In the genomic region with DNA sequence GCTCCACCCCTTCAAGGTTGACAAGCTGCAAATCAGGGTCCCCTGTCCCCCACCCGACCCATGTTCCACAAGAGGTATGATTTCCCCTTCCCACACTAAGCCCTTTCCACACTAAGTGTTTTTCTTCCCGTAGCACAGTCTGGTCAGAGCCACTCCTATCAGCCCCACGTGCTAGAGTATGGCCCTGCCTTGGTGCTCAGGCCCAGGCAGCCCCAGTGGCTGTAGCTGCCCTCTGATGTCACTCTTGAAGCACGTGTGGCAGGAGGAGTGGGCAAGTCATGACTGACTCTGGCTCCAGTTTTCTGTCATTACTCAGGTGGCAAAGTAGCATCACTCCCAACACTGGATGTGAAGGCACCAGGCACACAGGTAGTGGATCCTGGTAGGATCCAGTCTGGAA, we compare ENCODE assay signal across 22 cellular contexts. TPM values are rescaled to one million over a fixed set of nuclear protein-coding genes. Genes with fewer than 3 reads are reported as not detected.
A peak's percentile ranks its signal among the peaks of the same experiment; 100 is the strongest.
DNase-seq lines count a peak whose midpoint lies in the region; ATAC-seq, FAIRE-seq and TF ChIP-seq lines count a peak whose summit lies in the region.
"Had no signal": no experiment of that assay in that cellular context is flagged by ENCODE, and none has a peak within 500 bp of the region (broad histone marks: within the 10 kb centered on the region; RNA-seq: fewer than 3 reads in every experiment).

No MANE protein-coding gene starts in this region.

- H2BK12ac ChIP-seq in H1 (ENCODE audit: low read depth, low read length): no peak overlapping the region

- H3K4me2 ChIP-seq in H1 (ENCODE audit: insufficient read depth in 1 of 2, low read depth in 2 of 2, low read length in 2 of 2): no peak overlapping the region
- H3K4me2 ChIP-seq: BLaER1 treated with 17β-estradiol and CSF1 and Interleukin-3, amounts not matched to agents 10 nM and 100 nM had no signal

- no peak overlapping the region for H4K5ac ChIP-seq in H1 (ENCODE audit: insufficient read length, low read depth, low read length)

- DNase-seq in activated T-cell treated with anti-CD3 and anti-CD28 coated beads, Interleukin-2, amount 50 U/mL, for 24 hours: peak; percentile 7
- DNase-seq in activated T-cell treated with anti-CD3 and anti-CD28 coated beads for 4 hours (no peak), body of pancreas (peak in 3 of 4 donors; percentile 42 to 54 (median 45)), H1 (ENCODE audit: low read depth in 1 of 2, low spot score in 2 of 2) (no peak), pancreas (no peak), amygdala (lab: John Stamatoyannopoulos, UW) (no peak), NCI-H2227 treated with DMSO at 0.1 percent for 48 hours (lab: John Stamatoyannopoulos, UW) (no peak)
- no peak for DNase-seq in activated CD4-positive, CD25-positive, alpha-beta regulatory T cell treated with anti-CD3 and anti-CD28 coated beads, Interleukin-2, amount 50 U/mL, for 72 hours
- DNase-seq: CD4-positive, CD25-positive, alpha-beta regulatory T cell; CD8-positive, alpha-beta memory T cell; COR-L47; DMS 273 treated with DMSO at 0.1 percent for 48 hours; DMS53; DND-41; EL; GM23248; HCEC 1CT had no signal

- H2AK5ac ChIP-seq in H1 (ENCODE audit: low read depth, low read length): no peak overlapping the region

- H3K27me3 ChIP-seq in body of pancreas: no peaks in the 10 kb centered on the region
- no peaks in the 10 kb centered on the region for H3K27me3 ChIP-seq in H1 (replicated peaks in 1 of 4; ENCODE audit: control insufficient read depth in 3 of 4, extremely low read depth in 1 of 4, insufficient read depth in 3 of 4, low read length in 3 of 4)
- no peaks in the 10 kb centered on the region for H3K27me3 ChIP-seq in pancreas
- H3K27me3 ChIP-seq: BLaER1 treated with 17β-estradiol and CSF1 and Interleukin-3, amounts not matched to agents 10 nM and 100 nM had no signal

- H3K4ac ChIP-seq in H1 (replicated peaks; ENCODE audit: insufficient read length, low read depth, low read length): no peak overlapping the region

- no peak for TF ChIP-seq RAD21 in H1 (IDR thresholded peaks at IDR 0.05 in 1 of 2, conservative IDR thresholded peaks at IDR 0.05 in 1 of 2; ENCODE audit: low read depth in 2 of 2, low read length in 2 of 2)

- H2BK20ac ChIP-seq in H1 (ENCODE audit: low read length): no peak overlapping the region

- no peak overlapping the region for H3K9ac ChIP-seq in H1 (replicated peaks in 1 of 4; ENCODE audit: extremely low read depth in 1 of 4, low read depth in 3 of 4, low read length in 3 of 4)
- H3K9ac ChIP-seq: BLaER1 treated with 17β-estradiol and CSF1 and Interleukin-3, amounts not matched to agents 10 nM and 100 nM; GM23248 had no signal

- no peak overlapping the region for H3K14ac ChIP-seq in H1 (ENCODE audit: insufficient read length)

- H3K4me3 ChIP-seq in body of pancreas (no peak overlapping the region), H1 (ENCODE audit: extremely low read depth in 1 of 4, insufficient read depth in 2 of 4, low read depth in 3 of 4, low read length in 4 of 4) (no peak overlapping the region), pancreas (no peak overlapping the region)
- H3K4me3 ChIP-seq: BLaER1 treated with 17β-estradiol and CSF1 and Interleukin-3, amounts not matched to agents 10 nM and 100 nM; GM12878; GM23248 had no signal

- H4K8ac ChIP-seq in H1 (ENCODE audit: extremely low read depth, insufficient read depth, low read length): no peak overlapping the region

- no peaks in the 10 kb centered on the region for H3K9me3 Mint-ChIP-seq in activated T-cell treated with anti-CD3 and anti-CD28 coated beads, Interleukin-2, amount 50 U/mL, for 24 hours
- H3K9me3 Mint-ChIP-seq: CD4-positive, CD25-positive, alpha-beta regulatory T cell; CD8-positive, alpha-beta memory T cell had no signal

- H4K20me1 ChIP-seq in H1 (replicated peaks in 1 of 2; ENCODE audit: control insufficient read depth in 1 of 2, insufficient read depth in 2 of 2, low read length in 2 of 2): no peaks in the 10 kb centered on the region
- H4K20me1 ChIP-seq: BLaER1 treated with 17β-estradiol and CSF1 and Interleukin-3, amounts not matched to agents 10 nM and 100 nM had no signal

- no peak overlapping the region for H2AFZ ChIP-seq in H1 (ENCODE audit: low read length)
- H2AFZ ChIP-seq: GM23248 had no signal

- H3K56ac ChIP-seq in H1 (replicated peaks; ENCODE audit: insufficient read length, low read depth, low read length): no peak overlapping the region

- CTCF ChIA-PET in H1 (lab: Charles Lee; ENCODE audit: partially characterized antibody): interaction anchor here (0.6 to 0.9 kb wide), 3 partner anchors 9 to 80 kb away, joined by 3 to 4 read pairs (median 3); no protein-coding TSS in a partner anchor

- no peak overlapping the region for H3K27ac Mint-ChIP-seq in activated T-cell treated with anti-CD3 and anti-CD28 coated beads, Interleukin-2, amount 50 U/mL, for 24 hours
- H3K27ac Mint-ChIP-seq: B cell; CD4-positive, CD25-positive, alpha-beta regulatory T cell; CD8-positive, alpha-beta memory T cell had no signal

- H3K27me3 Mint-ChIP-seq in activated T-cell treated with anti-CD3 and anti-CD28 coated beads, Interleukin-2, amount 50 U/mL, for 24 hours: no peaks in the 10 kb centered on the region
- H3K27me3 Mint-ChIP-seq: B cell; CD4-positive, CD25-positive, alpha-beta regulatory T cell; CD8-positive, alpha-beta memory T cell had no signal

- no peak overlapping the region for H2BK15ac ChIP-seq in H1 (ENCODE audit: low read length)

- peak overlapping the region; percentile 77 to 88 (median 82) for H3K27ac ChIP-seq in body of pancreas
- H3K27ac ChIP-seq in H1 (ENCODE audit: low read depth, low read length): no peak overlapping the region
- H3K27ac ChIP-seq in pancreas: peak overlapping the region; percentile 49 to 80 (median 68)
- H3K27ac ChIP-seq: BLaER1 treated with 17β-estradiol and CSF1 and Interleukin-3, amounts not matched to agents 10 nM and 100 nM; GM23248; HL-60 had no signal

- TF ChIP-seq CTCF in body of pancreas (IDR thresholded peaks at IDR 0.05): no peak
- TF ChIP-seq CTCF in H1 (IDR thresholded peaks at IDR 0.05; ENCODE audit: control extremely low read depth in 1 of 3, insufficient read depth in 1 of 3, low read depth in 1 of 3, low read length in 3 of 3): no peak
- no peak for TF ChIP-seq CTCF in pancreas (IDR thresholded peaks at IDR 0.05)

- no peaks in the 10 kb centered on the region for H3K23me2 ChIP-seq in H1 (ENCODE audit: low read depth, low read length)

- no peak overlapping the region for H2BK5ac ChIP-seq in H1 (ENCODE audit: low read depth, low read length)

- POLR2A ChIA-PET in H1 (lab: Charles Lee; ENCODE audit: partially characterized antibody): interaction anchor here (16.8 kb wide), 1 partner anchor 19 kb away, joined by 193 read pairs; no protein-coding TSS in a partner anchor

- H3K79me1 ChIP-seq in H1 (ENCODE audit: low read depth, low read length): no peaks in the 10 kb centered on the region

- H2BK120ac ChIP-seq in H1 (replicated peaks; ENCODE audit: low read depth, low read length): no peak overlapping the region

- H3K9me3 ChIP-seq in body of pancreas: no peaks in the 10 kb centered on the region
- H3K9me3 ChIP-seq in H1 (ENCODE audit: insufficient read depth in 2 of 2, low read depth in 1 of 2, low read length in 1 of 2): no peaks in the 10 kb centered on the region
- H3K9me3 ChIP-seq in pancreas: no peaks in the 10 kb centered on the region
- H3K9me3 ChIP-seq: BLaER1 treated with 17β-estradiol and CSF1 and Interleukin-3, amounts not matched to agents 10 nM and 100 nM had no signal

- H3K79me2 ChIP-seq in H1 (ENCODE audit: control insufficient read depth in 1 of 2, insufficient read depth in 2 of 2, low read length in 2 of 2): no peaks in the 10 kb centered on the region

- H3K4me3 Mint-ChIP-seq in activated T-cell treated with anti-CD3 and anti-CD28 coated beads, Interleukin-2, amount 50 U/mL, for 24 hours: no peak overlapping the region
- H3K4me3 Mint-ChIP-seq: B cell; CD4-positive, CD25-positive, alpha-beta regulatory T cell; CD8-positive, alpha-beta memory T cell had no signal

- H3K4me1 Mint-ChIP-seq in activated T-cell treated with anti-CD3 and anti-CD28 coated beads, Interleukin-2, amount 50 U/mL, for 24 hours (ENCODE audit: low read depth): no peaks in the 10 kb centered on the region
- H3K4me1 Mint-ChIP-seq: B cell had no signal

- peak overlapping the region; percentile 86 for H3K23ac ChIP-seq in H1 (ENCODE audit: insufficient read length)

- WGBS in body of pancreas, 2 donors: 46 to 57% methylated on average over 4 of the region's 4 CpGs
- 94% methylated on average over 4 of the region's 4 CpGs; no CpG with 5 or more reads in 1 of the 2 experiments for WGBS in H1 (ENCODE audit: extremely low coverage in 1 of 2, insufficient coverage in 1 of 2, insufficient read length in 1 of 2, insufficient replicate concordance in 2 of 2, low coverage in 1 of 2, low lambda C conversion rate in 2 of 2, missing lambda C conversion rate in 1 of 2), 2 experiments
- 49% methylated on average over 4 of the region's 4 CpGs for WGBS in pancreas, 2 donors

- H3K4me1 ChIP-seq in body of pancreas (peaks cover 55% of the 10 kb centered on the region), H1 (replicated peaks in 1 of 4; ENCODE audit: control insufficient read depth in 3 of 4, insufficient read depth in 4 of 4, low read length in 3 of 4) (no peaks in the 10 kb centered on the region), pancreas (peaks cover 6 to 27% (median 26%) of the 10 kb centered on the region in 3 donors)

- no peak overlapping the region for H4K91ac ChIP-seq in H1 (replicated peaks; ENCODE audit: insufficient read length, low read length)

- intact Hi-C loops in body of pancreas (cut with DNase I): loop anchor here (10.0 kb wide), 1 partner anchor 109 kb away; no protein-coding TSS in a partner anchor
- intact Hi-C loops in pancreas (cut with DNase I): loop anchor here in 1 of 3 donors (10.0 kb wide), 1 partner anchor 49 kb away; no protein-coding TSS in a partner anchor

- no peak for TF ChIP-seq EP300 in H1 (IDR thresholded peaks at IDR 0.05; ENCODE audit: borderline replicate concordance in 1 of 2, low read depth in 2 of 2, low read length in 2 of 2)

- no peak for FAIRE-seq in H1 (lab: Jason Lieb, UNC)
- FAIRE-seq in pancreas (lab: Jason Lieb, UNC): no peak
- FAIRE-seq: H54 had no signal

- H3K36me3 Mint-ChIP-seq in activated T-cell treated with anti-CD3 and anti-CD28 coated beads, Interleukin-2, amount 50 U/mL, for 24 hours (ENCODE audit: low read depth): peaks cover 71% of the 10 kb centered on the region

- H3K36me3 ChIP-seq in body of pancreas (replicated peaks in 1 of 2; ENCODE audit: insufficient read depth in 1 of 2, low read depth in 2 of 2) (no peaks in the 10 kb centered on the region), H1 (ENCODE audit: control insufficient read depth in 2 of 4, insufficient read depth in 4 of 4, low read length in 3 of 4) (no peaks in the 10 kb centered on the region; a peak in 1 of 8 replicates), pancreas (peaks cover 0 to 4% (median 0%) of the 10 kb centered on the region in 3 donors)

- no peak overlapping the region for H3K18ac ChIP-seq in H1 (ENCODE audit: extremely low read depth, low read length)

- no peak for TF ChIP-seq POLR2A in body of pancreas (IDR thresholded peaks at IDR 0.05)
- no peak for TF ChIP-seq POLR2A in H1 (IDR thresholded peaks at IDR 0.05; ENCODE audit: control extremely low read depth in 1 of 2, low read depth in 2 of 2, low read length in 2 of 2)

- ATAC-seq in body of pancreas (peak; percentile 60), pancreas (peak; percentile 58 to 71 (median 58))
- ATAC-seq: GM12878 had no signal

RNA-seq across cellular contexts. Expression of a gene that starts 35.4 kb away (rescaled TPM):
- total RNA-seq in body of pancreas (10 to 100 TPM; 63.3 to 77.1 TPM), pancreas (100 to 1,000 TPM in 1 of 6 donors, 10 to 100 TPM in 5; 37.0 to 151 (median 42.9) TPM)
- total RNA-seq in H1 (2021; fragmentation: NEBNext Ultra II Directional; extraction: Animal tissue kit (Norgen Biotek cat#: 25700)): 3.9 and 5.7 TPM in 2 replicates
- polyA plus RNA-seq in H1 (2011; rRNA removed) (1.8 and 2.1 TPM in 2 replicates), pancreas (10 to 100 TPM; 10.4 to 19.8 TPM)
- 2.2 TPM for polyA plus RNA-seq in H1 (2011; cell fraction: cytosol; rRNA removed)
- 2.2 TPM for polyA plus RNA-seq in H1 (2011; cell fraction: nucleus; rRNA removed)
- polyA plus RNA-seq in H1 (2012, experiment 1 of 2): 1.7 to 2.5 TPM (median 2.0 TPM) in 4 replicates
- 0.98 TPM for polyA plus RNA-seq in H1 (2012, experiment 2 of 2)
- polyA plus RNA-seq in H1 (2013, experiment 1 of 2): 2.9 TPM
- polyA plus RNA-seq in H1 (2013, experiment 2 of 2): 3.4 TPM
- polyA minus RNA-seq in H1 (2011; rRNA and poly(A)+ RNA removed): 4.3 and 5.5 TPM in 2 replicates
- 2.8 TPM for polyA minus RNA-seq in H1 (2011; cell fraction: cytosol; rRNA and poly(A)+ RNA removed)
- 9.1 TPM for polyA minus RNA-seq in H1 (2011; cell fraction: nucleus; rRNA and poly(A)+ RNA removed)

Comparison
In these comparisons a context has a peak if more than half of its experiments do, and no peak if none do; other contexts are left out.
1. DNase-seq: peak in activated T-cell treated with anti-CD3 and anti-CD28 coated beads, Interleukin-2, amount 50 U/mL, for 24 hours (single experiment) and body of pancreas (3 of 4); none in activated T-cell treated with anti-CD3 and anti-CD28 coated beads for 4 hours (single experiment), H1 (0 of 2), pancreas (0 of 6), amygdala (0 of 56), NCI-H2227 treated with DMSO at 0.1 percent for 48 hours (single experiment) and activated CD4-positive, CD25-positive, alpha-beta regulatory T cell treated with anti-CD3 and anti-CD28 coated beads, Interleukin-2, amount 50 U/mL, for 72 hours (single experiment).